In genomic region chr6:44229376-44230033, GRCh38 we compare ENCODE assay signal across 25 cellular contexts. TPM values are rescaled to one million over a fixed set of nuclear protein-coding genes. Genes with fewer than 3 reads are reported as not detected.
DNase-seq lines count a peak whose midpoint lies in the region; ATAC-seq and TF ChIP-seq lines count a peak whose summit lies in the region.
"Had no signal": no experiment of that assay in that cellular context is flagged by ENCODE, and none has a peak within 500 bp of the region (broad histone marks: within the 10 kb centered on the region; RNA-seq: fewer than 3 reads in every experiment).

No MANE protein-coding gene starts in this region.

- peak overlapping the region; percentile 54 for H3K4me3 Mint-ChIP-seq in neural crest cell
- H3K4me3 Mint-ChIP-seq in activated CD8-positive, alpha-beta T cell treated with anti-CD3 and anti-CD28 coated beads for 36 hours = no peak overlapping the region
- H3K4me3 Mint-ChIP-seq in activated T-helper 17 cell treated with anti-CD3 and anti-CD28 coated beads, Interleukin-2, amount 50 U/mL, for 72 hours = no peak overlapping the region
- H3K4me3 Mint-ChIP-seq: activated naive CD8-positive, alpha-beta T cell had no signal

- CTCF ChIA-PET in mammary epithelial cell (lab: Charles Lee; ENCODE audit: low non-redundant PET) = no interaction called here
- CTCF ChIA-PET in activated CD8-positive, alpha-beta T cell treated with anti-CD3 and anti-CD28 coated beads for 36 hours (lab: Charles Lee) = interaction anchor here (0.8 to 1.7 kb wide), 2 partner anchors 56 to 110 kb away, joined by 3 to 9 read pairs; no protein-coding TSS in a partner anchor

- H4K20me1 ChIP-seq in mammary epithelial cell (ENCODE audit: insufficient read depth, low read length) = no peaks in the 10 kb centered on the region

- no peaks in the 10 kb centered on the region for H3K9me3 Mint-ChIP-seq in neural crest cell
- no peaks in the 10 kb centered on the region for H3K9me3 Mint-ChIP-seq in activated CD8-positive, alpha-beta T cell treated with anti-CD3 and anti-CD28 coated beads for 36 hours
- no peaks in the 10 kb centered on the region for H3K9me3 Mint-ChIP-seq in activated T-helper 17 cell treated with anti-CD3 and anti-CD28 coated beads, Interleukin-2, amount 50 U/mL, for 72 hours

- H3K27me3 ChIP-seq in breast epithelium (no peaks in the 10 kb centered on the region), mammary epithelial cell (ENCODE audit: insufficient read depth, low read length) (no peaks in the 10 kb centered on the region), heart right ventricle (no peaks in the 10 kb centered on the region)
- H3K27me3 ChIP-seq: tibial artery had no signal

- POLR2A ChIA-PET in activated CD8-positive, alpha-beta T cell treated with anti-CD3 and anti-CD28 coated beads for 36 hours (lab: Charles Lee) = interaction anchor here (1.2 to 7.6 kb wide), 4 partner anchors 18 to 100 kb away, joined by 3 to 64 read pairs (median 6); partner anchors contain the start of genes HSP90AB1 and SLC35B2

- ATAC-seq in heart right ventricle (peak; percentile 23 to 68 (median 49)), GM21447 (IDR thresholded peaks at IDR 0.05; ENCODE audit: unreplicated experiment) (no peak)
- no peak for ATAC-seq in activated CD8-positive, alpha-beta T cell treated with anti-CD3 and anti-CD28 coated beads for 36 hours
- ATAC-seq in activated T-helper 17 cell treated with anti-CD3 and anti-CD28 coated beads, Interleukin-2, amount 50 U/mL, for 72 hours (replicated peaks) = no peak
- no peak for ATAC-seq in stimulated activated naive CD8-positive, alpha-beta T cell treated with anti-CD3 and anti-CD28 coated beads, Interleukin-15, Interleukin-2, amounts not matched to agents 100 U/mL and 50 U/mL, for 24 hours
- ATAC-seq: lower lobe of right lung had no signal

- BruUV-seq in mammary epithelial cell (replicated peaks; lab: Mats Ljungman, UMichigan) = no TSS peak

- in situ Hi-C loops in mammary epithelial cell (cut with MboI; ENCODE audit: low sequenced_read_pairs in 2 of 2) = loop anchor here (10.0 to 25.0 kb wide), 3 partner anchors 55 to 142 kb away; no protein-coding TSS in a partner anchor

- WGBS in mammary epithelial cell (ENCODE audit: low coverage, missing lambda C conversion rate) = 67% methylated on average over 8 of the region's 11 CpGs
- 47 to 51% methylated on average over 11 of the region's 11 CpGs for WGBS in heart right ventricle, 2 donors

- H3K79me2 ChIP-seq in mammary epithelial cell (ENCODE audit: insufficient read depth, low read length) = peaks cover 37% of the 10 kb centered on the region

- no peak for TF ChIP-seq CTCF in breast epithelium (IDR thresholded peaks at IDR 0.05)
- no peak for TF ChIP-seq CTCF in mammary epithelial cell (conservative IDR thresholded peaks at IDR 0.05 in 1 of 2, IDR thresholded peaks at IDR 0.05 in 1 of 2; ENCODE audit: extremely low read depth in 1 of 2, insufficient read depth in 1 of 2, low read depth in 1 of 2, low read length in 2 of 2)
- no peak for TF ChIP-seq CTCF in heart right ventricle (IDR thresholded peaks at IDR 0.05)
- no peak for TF ChIP-seq CTCF in neural crest cell (conservative IDR thresholded peaks at IDR 0.05)
- no peak for TF ChIP-seq CTCF in activated CD8-positive, alpha-beta T cell treated with anti-CD3 and anti-CD28 coated beads for 36 hours (IDR thresholded peaks at IDR 0.05)

- intact Hi-C loops in breast epithelium (cut with DNase I; ENCODE audit: low total_unique reads) (no loop called here), mammary epithelial cell (cut with micrococcal nuclease) (loop anchor here (10.0 kb wide), 1 partner anchor 455 kb away; the partner anchor contains the start of gene VEGFA), heart right ventricle (cut with DNase I) (loop anchor here in 5 of 10 donors (5.0 to 10.0 kb wide), 4 partner anchors 57 to 455 kb away; partner anchors contain the start of gene VEGFA (in 1 of the 5))
- intact Hi-C loops in activated CD8-positive, alpha-beta T cell treated with anti-CD3 and anti-CD28 coated beads for 36 hours (cut with micrococcal nuclease) = loop anchor here (10.0 kb wide), 1 partner anchor 125 kb away; no protein-coding TSS in a partner anchor

- peaks cover 16 to 36% of the 10 kb centered on the region in 2 donors for H3K4me1 ChIP-seq in breast epithelium
- H3K4me1 ChIP-seq in mammary epithelial cell (ENCODE audit: insufficient read depth, low read length) = peaks cover 75% of the 10 kb centered on the region
- H3K4me1 ChIP-seq in heart right ventricle = peaks cover 38 to 99% (median 84%) of the 10 kb centered on the region in 9 donors

- H3K27ac ChIP-seq in breast epithelium = peak overlapping the region; percentile 93 to 99
- H3K27ac ChIP-seq in mammary epithelial cell (ENCODE audit: insufficient read depth, low read depth, low read length) = no peak overlapping the region
- peak overlapping the region; percentile 88 to 98 (median 94) for H3K27ac ChIP-seq in heart right ventricle
- H3K27ac ChIP-seq: 22Rv1, lower lobe of right lung had no signal

- no peaks in the 10 kb centered on the region for H3K9me3 ChIP-seq in breast epithelium
- H3K9me3 ChIP-seq in mammary epithelial cell (replicated peaks; ENCODE audit: insufficient read depth, low read length) = no peaks in the 10 kb centered on the region
- H3K9me3 ChIP-seq in heart right ventricle = no peaks in the 10 kb centered on the region
- H3K9me3 ChIP-seq: lower lobe of right lung, tibial artery had no signal

- H3K36me3 ChIP-seq in breast epithelium = no peaks in the 10 kb centered on the region
- H3K36me3 ChIP-seq in mammary epithelial cell (ENCODE audit: insufficient read depth, low read length) = peaks cover 2% of the 10 kb centered on the region
- H3K36me3 ChIP-seq in heart right ventricle = peaks cover 0 to 49% (median 24%) of the 10 kb centered on the region in 9 donors

- H3K36me3 Mint-ChIP-seq in neural crest cell (ENCODE audit: low read depth) = no peaks in the 10 kb centered on the region
- peaks cover 56% of the 10 kb centered on the region for H3K36me3 Mint-ChIP-seq in activated CD8-positive, alpha-beta T cell treated with anti-CD3 and anti-CD28 coated beads for 36 hours (ENCODE audit: low read depth)
- peaks cover 62% of the 10 kb centered on the region for H3K36me3 Mint-ChIP-seq in activated T-helper 17 cell treated with anti-CD3 and anti-CD28 coated beads, Interleukin-2, amount 50 U/mL, for 72 hours (ENCODE audit: low read depth)

- H3K27ac Mint-ChIP-seq in neural crest cell (ENCODE audit: unreplicated experiment) = no peak overlapping the region
- no peak overlapping the region for H3K27ac Mint-ChIP-seq in activated CD8-positive, alpha-beta T cell treated with anti-CD3 and anti-CD28 coated beads for 36 hours
- no peak overlapping the region for H3K27ac Mint-ChIP-seq in activated T-helper 17 cell treated with anti-CD3 and anti-CD28 coated beads, Interleukin-2, amount 50 U/mL, for 72 hours
- H3K27ac Mint-ChIP-seq: activated naive CD8-positive, alpha-beta T cell had no signal

- no peak overlapping the region for H3K9ac ChIP-seq in mammary epithelial cell (ENCODE audit: insufficient read depth, low read length)

- dilution Hi-C loops in mammary epithelial cell (cut with HindIII; ENCODE audit: low sequenced_read_pairs) = loop anchor here (5.0 to 10.0 kb wide), 5 partner anchors 45 to 705 kb away; no protein-coding TSS in a partner anchor

- no peak for DNase-seq in breast epithelium (ENCODE audit: low spot score in 2 of 2)
- DNase-seq in mammary epithelial cell = no peak
- DNase-seq in heart right ventricle = peak; percentile 58 to 59
- no peak for DNase-seq in neural crest cell (ENCODE audit: low read depth, low spot score)
- no peak for DNase-seq in activated CD8-positive, alpha-beta T cell treated with anti-CD3 and anti-CD28 coated beads for 36 hours
- no peak for DNase-seq in stimulated activated naive CD8-positive, alpha-beta T cell treated with anti-CD3 and anti-CD28 coated beads, Interleukin-15, Interleukin-2, amounts not matched to agents 100 U/mL and 50 U/mL, for 24 hours
- DNase-seq: activated CD8-positive, alpha-beta memory T cell treated with anti-CD3 and anti-CD28 coated beads, Interleukin-2, amount 50 U/mL, for 48 hours; cerebellar nuclear complex; foreskin melanocyte; hypothalamus; NCI-H1105; NCI-H2081; NCI-H446; NCI-H82; occipital lobe; stimulated activated CD4-positive, alpha-beta T cell treated with anti-CD3 and anti-CD28 coated beads, Interleukin-4, amount 100 ng/mL, for 4 hours; stimulated activated naive CD4-positive, alpha-beta T cell treated with Interleukin-2 at 50 U/mL for 16 hours; tibial artery had no signal

- no peaks in the 10 kb centered on the region for H3K27me3 Mint-ChIP-seq in neural crest cell (ENCODE audit: low read depth)
- H3K27me3 Mint-ChIP-seq in activated CD8-positive, alpha-beta T cell treated with anti-CD3 and anti-CD28 coated beads for 36 hours = no peaks in the 10 kb centered on the region
- no peaks in the 10 kb centered on the region for H3K27me3 Mint-ChIP-seq in activated T-helper 17 cell treated with anti-CD3 and anti-CD28 coated beads, Interleukin-2, amount 50 U/mL, for 72 hours
- H3K27me3 Mint-ChIP-seq: activated naive CD8-positive, alpha-beta T cell had no signal

- H2AFZ ChIP-seq in mammary epithelial cell (ENCODE audit: low read depth, low read length) = no peak overlapping the region

- TF ChIP-seq POLR2A in breast epithelium (IDR thresholded peaks at IDR 0.05) = no peak

- H3K4me1 Mint-ChIP-seq in neural crest cell = peaks cover 33% of the 10 kb centered on the region
- peaks cover 15% of the 10 kb centered on the region for H3K4me1 Mint-ChIP-seq in activated CD8-positive, alpha-beta T cell treated with anti-CD3 and anti-CD28 coated beads for 36 hours (ENCODE audit: low read depth)
- H3K4me1 Mint-ChIP-seq in activated T-helper 17 cell treated with anti-CD3 and anti-CD28 coated beads, Interleukin-2, amount 50 U/mL, for 72 hours = peaks cover 5% of the 10 kb centered on the region

- H3K4me3 ChIP-seq in breast epithelium (no peak overlapping the region), mammary epithelial cell (replicated peaks in 1 of 3; ENCODE audit: insufficient read depth in 1 of 3, low read depth in 2 of 3, low read length in 3 of 3) (no peak overlapping the region), heart right ventricle (peak overlapping the region in 1 of 10 donors; percentile 19)
- H3K4me3 ChIP-seq: lower lobe of right lung, tibial artery had no signal

- H3K4me2 ChIP-seq in mammary epithelial cell (ENCODE audit: insufficient read depth, low read depth, low read length) = no peak overlapping the region

RNA-seq across cellular contexts. Expression of gene SLC29A1, which starts 6.1 kb away (rescaled TPM):
- total RNA-seq in breast epithelium (100 to 1,000 TPM; 106 to 140 (median 110) TPM), mammary epithelial cell (10 to 100 TPM; 45.7 to 55.5 TPM), heart right ventricle (100 to 1,000 TPM; 104 to 198 (median 146) TPM), neural crest cell (54.8 and 55.0 TPM in 2 replicates)
- polyA plus RNA-seq in mammary epithelial cell (156 TPM), heart right ventricle (10 to 100 TPM; 46.3 to 90.9 TPM)
- 157 TPM for polyA minus RNA-seq in mammary epithelial cell
- total RNA-seq in activated CD8-positive, alpha-beta T cell treated with anti-CD3 and anti-CD28 coated beads for 36 hours = 10 to 100 TPM; 56.1 to 57.4 TPM
- 10 to 100 TPM; 40.8 to 80.8 TPM for total RNA-seq in activated T-helper 17 cell treated with anti-CD3 and anti-CD28 coated beads, Interleukin-2, amount 50 U/mL, for 72 hours

RNA-seq across cellular contexts. Expression of gene MYMX, which starts 12.8 kb away (rescaled TPM):
- total RNA-seq in breast epithelium = 1 to 10 TPM in 2 of 3 donors, under 1 TPM in 1; 0.88 to 3.4 (median 2.9) TPM
- under 1 TPM in 1 of 2 donors, not detected in 1; 0.17 TPM for total RNA-seq in mammary epithelial cell
- polyA plus RNA-seq in mammary epithelial cell = 0.12 TPM
- polyA minus RNA-seq in mammary epithelial cell = not detected
- total RNA-seq in heart right ventricle = 1 to 10 TPM in 2 of 10 donors, under 1 TPM in 3, not detected in 5; 0.41 to 2.3 (median 0.86) TPM
- polyA plus RNA-seq in heart right ventricle = under 1 TPM in 1 of 2 donors, not detected in 1; 0.91 TPM
- total RNA-seq in neural crest cell = not detected in 2 replicates
- total RNA-seq in activated CD8-positive, alpha-beta T cell treated with anti-CD3 and anti-CD28 coated beads for 36 hours = not detected
- not detected for total RNA-seq in activated T-helper 17 cell treated with anti-CD3 and anti-CD28 coated beads, Interleukin-2, amount 50 U/mL, for 72 hours
- total RNA-seq: epithelial cell of proximal tubule, lower lobe of right lung, occipital lobe, OCI-LY7 had no signal

RNA-seq across cellular contexts. Expression of gene HSP90AB1, which starts 17.4 kb away (rescaled TPM):
- total RNA-seq in breast epithelium = 100 to 1,000 TPM; 643 to 810 (median 662) TPM
- 100 to 1,000 TPM; 872 to 986 TPM for total RNA-seq in mammary epithelial cell
- 1,054 TPM for polyA plus RNA-seq in mammary epithelial cell
- 1,190 TPM for polyA minus RNA-seq in mammary epithelial cell
- total RNA-seq in heart right ventricle = 1,000 to 10,000 TPM in 4 of 10 donors, 100 to 1,000 TPM in 6; 675 to 1,053 (median 920) TPM
- 100 to 1,000 TPM; 235 to 764 TPM for polyA plus RNA-seq in heart right ventricle
- 1,508 and 1,541 TPM in 2 replicates for total RNA-seq in neural crest cell
- total RNA-seq in activated CD8-positive, alpha-beta T cell treated with anti-CD3 and anti-CD28 coated beads for 36 hours = 1,000 to 10,000 TPM; 2,124 to 2,130 TPM
- total RNA-seq in activated T-helper 17 cell treated with anti-CD3 and anti-CD28 coated beads, Interleukin-2, amount 50 U/mL, for 72 hours = 1,000 to 10,000 TPM; 1,019 to 1,822 TPM

RNA-seq across cellular contexts. Expression of gene SLC35B2, which starts 27.8 kb away (rescaled TPM):
- total RNA-seq in breast epithelium (10 to 100 TPM; 32.8 to 50.5 (median 38.1) TPM), mammary epithelial cell (10 to 100 TPM; 72.6 to 76.3 TPM), heart right ventricle (10 to 100 TPM; 19.4 to 29.8 (median 23.7) TPM), neural crest cell (70.5 and 77.7 TPM in 2 replicates)
- polyA plus RNA-seq in mammary epithelial cell (134 TPM), heart right ventricle (10 to 100 TPM in 1 of 2 donors, 1 to 10 TPM in 1; 9.1 to 27.2 TPM)
- polyA minus RNA-seq in mammary epithelial cell = 104 TPM
- total RNA-seq in activated CD8-positive, alpha-beta T cell treated with anti-CD3 and anti-CD28 coated beads for 36 hours = 10 to 100 TPM; 15.4 to 16.7 TPM
- total RNA-seq in activated T-helper 17 cell treated with anti-CD3 and anti-CD28 coated beads, Interleukin-2, amount 50 U/mL, for 72 hours = 10 to 100 TPM; 16.5 to 22.3 TPM

RNA-seq across cellular contexts. Expression of gene NFKBIE, which starts 35.8 kb away (rescaled TPM):
- 10 to 100 TPM in 2 of 3 donors, 1 to 10 TPM in 1; 4.0 to 25.9 (median 14.4) TPM for total RNA-seq in breast epithelium
- total RNA-seq in mammary epithelial cell = 10 to 100 TPM in 1 of 2 donors, 1 to 10 TPM in 1; 4.7 to 10.4 TPM
- 6.6 TPM for polyA plus RNA-seq in mammary epithelial cell
- 2.8 TPM for polyA minus RNA-seq in mammary epithelial cell
- total RNA-seq in heart right ventricle = 1 to 10 TPM; 1.5 to 8.7 (median 3.4) TPM
- polyA plus RNA-seq in heart right ventricle = 1 to 10 TPM; 5.7 to 5.9 TPM
- 16.1 and 20.2 TPM in 2 replicates for total RNA-seq in neural crest cell
- 10 to 100 TPM; 13.3 to 17.9 TPM for total RNA-seq in activated CD8-positive, alpha-beta T cell treated with anti-CD3 and anti-CD28 coated beads for 36 hours
- 10 to 100 TPM; 20.5 to 26.9 TPM for total RNA-seq in activated T-helper 17 cell treated with anti-CD3 and anti-CD28 coated beads, Interleukin-2, amount 50 U/mL, for 72 hours

Comparison
In these comparisons a context has a peak if more than half of its experiments do, and no peak if none do; other contexts are left out.
1. DNase-seq: peak in heart right ventricle (2 of 2); none in breast epithelium (0 of 2), mammary epithelial cell (single experiment), neural crest cell (single experiment), activated CD8-positive, alpha-beta T cell treated with anti-CD3 and anti-CD28 coated beads for 36 hours (single experiment) and stimulated activated naive CD8-positive, alpha-beta T cell treated with anti-CD3 and anti-CD28 coated beads, Interleukin-15, Interleukin-2, amounts not matched to agents 100 U/mL and 50 U/mL, for 24 hours (single experiment).
2. ATAC-seq: peak in heart right ventricle (8 of 8); none in activated CD8-positive, alpha-beta T cell treated with anti-CD3 and anti-CD28 coated beads for 36 hours (single experiment), activated T-helper 17 cell treated with anti-CD3 and anti-CD28 coated beads, Interleukin-2, amount 50 U/mL, for 72 hours (single experiment), GM21447 (single experiment) and stimulated activated naive CD8-positive, alpha-beta T cell treated with anti-CD3 and anti-CD28 coated beads, Interleukin-15, Interleukin-2, amounts not matched to agents 100 U/mL and 50 U/mL, for 24 hours (single experiment).